In the genomic region with DNA sequence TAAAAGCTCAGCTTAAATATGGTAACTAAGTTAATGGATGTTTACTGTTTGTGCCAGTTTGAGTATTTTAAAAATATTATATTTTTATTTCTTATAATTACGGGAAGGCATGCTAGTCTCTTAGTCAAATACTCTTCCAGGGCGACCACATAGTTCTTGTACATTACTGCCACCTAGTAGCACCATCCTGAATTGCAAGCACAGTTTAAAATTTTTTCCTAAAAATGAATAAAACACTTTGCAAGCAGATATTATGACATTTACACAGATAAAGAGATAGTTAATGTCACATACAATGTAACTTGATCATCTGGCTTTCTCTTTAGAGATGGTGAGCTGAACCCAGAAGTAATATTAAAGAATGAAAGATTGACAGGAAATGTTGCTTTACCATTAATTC, we compare ENCODE assay signal across 18 cellular contexts. TPM values are rescaled to one million over a fixed set of nuclear protein-coding genes. Genes with fewer than 3 reads are reported as not detected.
A peak's percentile ranks its signal among the peaks of the same experiment; 100 is the strongest.
DNase-seq lines count a peak whose midpoint lies in the region; ATAC-seq, FAIRE-seq and TF ChIP-seq lines count a peak whose summit lies in the region.
"Had no signal": no experiment of that assay in that cellular context is flagged by ENCODE, and none has a peak within 500 bp of the region (broad histone marks: within the 10 kb centered on the region; RNA-seq: fewer than 3 reads in every experiment).

No MANE protein-coding gene starts in this region.

- TF ChIP-seq CTCF in DND-41 (IDR thresholded peaks at IDR 0.05; ENCODE audit: borderline replicate concordance, extremely low read depth, low read length, poor library complexity, severe bottlenecking) (peak; percentile 46), HFFc6 (IDR thresholded peaks at IDR 0.05) (peak; percentile 41), keratinocyte (optimal IDR thresholded peaks at IDR 0.05 in 1 of 3, IDR thresholded peaks at IDR 0.05 in 1 of 3, conservative IDR thresholded peaks at IDR 0.05 in 1 of 3; ENCODE audit: extremely low read depth in 1 of 3, insufficient read depth in 2 of 3, low read length in 3 of 3) (peak in 2 of 3 experiments; percentile 11 to 13), prostate gland (IDR thresholded peaks at IDR 0.05) (no peak)

- H3K36me3 Mint-ChIP-seq in HFFc6 (ENCODE audit: low read depth) = no peaks in the 10 kb centered on the region
- H3K36me3 Mint-ChIP-seq: CD8-positive, alpha-beta T cell had no signal

- H3K36me3 ChIP-seq in DND-41 (ENCODE audit: insufficient read depth, low read length) (no peaks in the 10 kb centered on the region), keratinocyte (ENCODE audit: control insufficient read depth in 2 of 2, extremely low read depth in 1 of 2, insufficient read depth in 2 of 2, low read length in 2 of 2) (no peaks in the 10 kb centered on the region), prostate gland (no peaks in the 10 kb centered on the region)
- H3K36me3 ChIP-seq: esophagus squamous epithelium, left ventricle myocardium inferior, SJCRH30 had no signal

- H3K9me1 ChIP-seq in keratinocyte (ENCODE audit: control insufficient read depth, extremely low read depth, insufficient read depth, low read length) = no peaks in the 10 kb centered on the region

- intact Hi-C loops in prostate gland (cut with DNase I) = loop anchor here (5.0 kb wide), 1 partner anchor 66 kb away; no protein-coding TSS in a partner anchor

- H3K9me3 Mint-ChIP-seq in HFFc6 = no peaks in the 10 kb centered on the region

- no peaks in the 10 kb centered on the region for H3K4me1 ChIP-seq in DND-41 (ENCODE audit: insufficient read depth, low read length)
- H3K4me1 ChIP-seq in keratinocyte (ENCODE audit: control insufficient read depth, extremely low read depth, insufficient read depth, low read length) = peaks cover 3% of the 10 kb centered on the region
- H3K4me1 ChIP-seq in prostate gland (replicated peaks) = no peaks in the 10 kb centered on the region
- H3K4me1 ChIP-seq: esophagus squamous epithelium, left ventricle myocardium inferior, SJCRH30 had no signal

- no peak overlapping the region for H3K27ac Mint-ChIP-seq in HFFc6
- H3K27ac Mint-ChIP-seq: CD8-positive, alpha-beta T cell had no signal

- no peaks in the 10 kb centered on the region for H3K27me3 Mint-ChIP-seq in HFFc6 (ENCODE audit: insufficient read depth)

- H4K20me1 ChIP-seq in DND-41 (ENCODE audit: insufficient read depth, low read length) (no peaks in the 10 kb centered on the region), keratinocyte (ENCODE audit: control insufficient read depth, extremely low read depth, insufficient read depth, low read length) (no peaks in the 10 kb centered on the region)

- DNase-seq in DND-41 (no peak), HFFc6 (no peak), SK-MEL-5 (ENCODE audit: low read depth, low spot score) (peak; percentile 6), keratinocyte (ENCODE audit: low read depth, low spot score) (no peak), NCI-H226 (no peak), prostate gland (ENCODE audit: low spot score) (no peak), RPMI8226 (no peak)
- DNase-seq: activated CD4-positive, alpha-beta T cell treated with anti-CD3 and anti-CD28 coated beads, Interleukin-2, amount 50 U/mL, for 4 hours; amniotic stem cell; CD8-positive, alpha-beta T cell; cortex of kidney; esophagus squamous epithelium; GF-D8; hypothalamus; left ventricle myocardium inferior; NCI-H2081 treated with DMSO at 0.1 percent for 48 hours; NCI-H774; SJCRH30 had no signal

- peaks cover 18% of the 10 kb centered on the region for H3K4me1 Mint-ChIP-seq in HFFc6 (ENCODE audit: low read depth)

- dilution Hi-C loops in keratinocyte (cut with MboI; ENCODE audit: extremely low pct_ligation_motif_present, low sequenced_read_pairs) = no loop called here

- no peak for FAIRE-seq in keratinocyte (lab: Jason Lieb, UNC)

- in situ Hi-C loops in SK-MEL-5 (cut with HindIII; ENCODE audit: low pct_unique_long_range_greater_than_20kb, low sequenced_read_pairs) = no loop called here

- no peak for TF ChIP-seq POLR2A in prostate gland (IDR thresholded peaks at IDR 0.05)

- H3K4me3 ChIP-seq in DND-41 (ENCODE audit: low read depth in 1 of 2, low read length in 2 of 2) (no peak overlapping the region), keratinocyte (ENCODE audit: control insufficient read depth in 2 of 3, extremely low read depth in 1 of 3, insufficient read depth in 2 of 3, low read depth in 1 of 3, low read length in 3 of 3) (no peak overlapping the region), prostate gland (no peak overlapping the region)
- H3K4me3 ChIP-seq: esophagus squamous epithelium, left ventricle myocardium inferior, SJCRH30 had no signal

- no peak overlapping the region for H3K9ac ChIP-seq in DND-41 (ENCODE audit: low read depth, low read length)
- no peak overlapping the region for H3K9ac ChIP-seq in keratinocyte (ENCODE audit: control insufficient read depth, extremely low read depth, insufficient read depth, low read length)

- H3K27me3 ChIP-seq in DND-41 (ENCODE audit: insufficient read depth, low read length, poor library complexity) = no peaks in the 10 kb centered on the region
- peaks cover 3% of the 10 kb centered on the region for H3K27me3 ChIP-seq in keratinocyte (ENCODE audit: control insufficient read depth, extremely low read depth, insufficient read depth, low read length)
- H3K27me3 ChIP-seq in prostate gland (replicated peaks; ENCODE audit: insufficient read depth) = no peaks in the 10 kb centered on the region
- H3K27me3 ChIP-seq: esophagus squamous epithelium, SJCRH30 had no signal

- 91% methylated on average over 2 of the region's 2 CpGs for WGBS in prostate gland

- H2AFZ ChIP-seq in DND-41 (ENCODE audit: low read depth, low read length) (no peak overlapping the region), keratinocyte (ENCODE audit: control insufficient read depth, low read length) (no peak overlapping the region)

- H3K4me3 Mint-ChIP-seq in HFFc6 = no peak overlapping the region
- H3K4me3 Mint-ChIP-seq: CD8-positive, alpha-beta T cell had no signal

- H3K9me3 ChIP-seq in DND-41 (ENCODE audit: insufficient read depth, low read length, severe bottlenecking) = no peaks in the 10 kb centered on the region
- H3K9me3 ChIP-seq in keratinocyte (ENCODE audit: control insufficient read depth, low read depth, low read length) = no peaks in the 10 kb centered on the region
- H3K9me3 ChIP-seq in prostate gland = no peaks in the 10 kb centered on the region
- H3K9me3 ChIP-seq: esophagus squamous epithelium, SJCRH30 had no signal

- H3K79me2 ChIP-seq in DND-41 (ENCODE audit: insufficient read depth, low read length) (no peaks in the 10 kb centered on the region), keratinocyte (ENCODE audit: control insufficient read depth, insufficient read depth, low read length) (no peaks in the 10 kb centered on the region)

- no peak overlapping the region for H3K27ac ChIP-seq in DND-41 (ENCODE audit: low read length)
- no peak overlapping the region for H3K27ac ChIP-seq in keratinocyte (ENCODE audit: control insufficient read depth, insufficient read depth, low read length)
- H3K27ac ChIP-seq in prostate gland = no peak overlapping the region
- H3K27ac ChIP-seq: esophagus squamous epithelium, left ventricle myocardium inferior, SJCRH30 had no signal

- ATAC-seq in DND-41 (ENCODE audit: insufficient read depth, low read depth) = no peak
- ATAC-seq: CD8-positive, alpha-beta T cell had no signal

- H3K4me2 ChIP-seq in DND-41 (ENCODE audit: insufficient read depth, low read length) = no peak overlapping the region
- H3K4me2 ChIP-seq in keratinocyte (ENCODE audit: control insufficient read depth, extremely low read depth, insufficient read depth, low read depth, low read length) = no peak overlapping the region

RNA-seq across cellular contexts. Expression of gene NDP, which starts 11.5 kb away (rescaled TPM):
- total RNA-seq in HFFc6 (2021; fragmentation: NEBNext Ultra II Directional; extraction: Animal tissue kit (Norgen Biotek cat#: 25700)) = under 1 TPM in 2 of 6 experiments, not detected in 4; 0.09 to 0.31 TPM
- total RNA-seq in SK-MEL-5 (2014; rRNA removed; shearing (Covaris generic)) = not detected in 2 replicates
- polyA plus RNA-seq in SK-MEL-5 (2015; cell fraction: cytosol; rRNA removed) = not detected in 2 replicates
- polyA plus RNA-seq in SK-MEL-5 (2015; cell fraction: nucleus; rRNA removed) = not detected in 2 replicates
- polyA plus RNA-seq in keratinocyte = 0.03 to 0.04 TPM in 2 of 3 replicates, not detected in the other
- 0.15 TPM for polyA plus RNA-seq in keratinocyte (2011; ENCODE audit: low read depth)
- polyA plus RNA-seq in keratinocyte (2011; cell fraction: cytosol; rRNA removed) = not detected in 2 replicates
- polyA plus RNA-seq in keratinocyte (2011; cell fraction: nucleus; rRNA removed) = not detected in 2 replicates
- not detected in 2 replicates for polyA plus RNA-seq in keratinocyte (2012; ENCODE audit: low replicate concordance)
- polyA minus RNA-seq in keratinocyte = not detected in 3 replicates
- polyA minus RNA-seq in keratinocyte (2011; cell fraction: cytosol; rRNA and poly(A)+ RNA removed) = not detected
- polyA minus RNA-seq in keratinocyte (2011; cell fraction: nucleus; rRNA and poly(A)+ RNA removed) = not detected in 2 replicates
- total RNA-seq in prostate gland = 1 to 10 TPM; 3.3 to 4.6 TPM
- total RNA-seq: CD8-positive, alpha-beta T cell; esophagus squamous epithelium; left ventricle myocardium inferior had no signal

Comparison
In these comparisons a context has a peak if more than half of its experiments do, and no peak if none do; other contexts are left out.
1. CTCF ChIP-seq: peak in DND-41 (single experiment), HFFc6 (single experiment) and keratinocyte (2 of 3); none in prostate gland (0 of 4).